30 cellular contexts compared by ENCODE assay signal in genomic region chr1:220992705-220993052, GRCh38.
DNase-seq lines count a peak whose midpoint lies in the region; ATAC-seq and TF ChIP-seq lines count a peak whose summit lies in the region.
"Had no signal": no experiment of that assay in that cellular context is flagged by ENCODE, and none has a peak within 500 bp of the region (broad histone marks: within the 10 kb centered on the region; RNA-seq: fewer than 3 reads in every experiment).

No MANE protein-coding gene starts in this region.

- peaks cover 21% of the 10 kb centered on the region for H3K27me3 Mint-ChIP-seq in activated naive CD8-positive, alpha-beta T cell treated with anti-CD3 and anti-CD28 coated beads for 36 hours
- H3K27me3 Mint-ChIP-seq: activated CD8-positive, alpha-beta memory T cell treated with anti-CD3 and anti-CD28 coated beads, Interleukin-2, amount 10 ng/mL, durations not matched to agents 7 days and 5 days; activated naive CD8-positive, alpha-beta T cell treated with anti-CD3 and anti-CD28 coated beads, Interleukin-2, amount 10 ng/mL, durations not matched to agents 7 days and 5 days; effector memory CD8-positive, alpha-beta T cell had no signal

- H3K27ac ChIP-seq in left ventricle myocardium inferior (replicated peaks) = no peak overlapping the region
- no peak overlapping the region for H3K27ac ChIP-seq in hepatocyte
- peak overlapping the region in 3 of 4 donors; percentile 55 to 74 (median 72) for H3K27ac ChIP-seq in sigmoid colon
- H3K27ac ChIP-seq: 22Rv1 had no signal

- peak overlapping the region; percentile 65 for H3K4me2 ChIP-seq in hepatocyte

- TF ChIP-seq CTCF in left ventricle myocardium inferior (IDR thresholded peaks at IDR 0.05; ENCODE audit: borderline replicate concordance) (no peak), hepatocyte (IDR thresholded peaks at IDR 0.05; ENCODE audit: poor library complexity) (no peak), sigmoid colon (IDR thresholded peaks at IDR 0.05) (no peak)

- no peak for TF ChIP-seq EP300 in sigmoid colon (IDR thresholded peaks at IDR 0.05)

- H3K9me3 ChIP-seq in left ventricle myocardium inferior (replicated peaks) = peaks cover 7% of the 10 kb centered on the region
- no peaks in the 10 kb centered on the region for H3K9me3 ChIP-seq in hepatocyte (ENCODE audit: low read depth)
- H3K9me3 ChIP-seq in sigmoid colon = no peaks in the 10 kb centered on the region
- no peaks in the 10 kb centered on the region for H3K9me3 ChIP-seq in MG63
- H3K9me3 ChIP-seq: tibial nerve had no signal

- WGBS in hepatocyte (ENCODE audit: low lambda C conversion rate, missing lambda C conversion rate) = 35% methylated on average over 3 of the region's 3 CpGs
- WGBS in sigmoid colon, 2 donors = 27 to 59% methylated on average over 3 of the region's 3 CpGs

- H3K4me1 Mint-ChIP-seq in activated naive CD8-positive, alpha-beta T cell treated with anti-CD3 and anti-CD28 coated beads for 36 hours = no peaks in the 10 kb centered on the region
- H3K4me1 Mint-ChIP-seq: activated CD8-positive, alpha-beta memory T cell treated with anti-CD3 and anti-CD28 coated beads, Interleukin-2, amount 10 ng/mL, durations not matched to agents 7 days and 5 days; activated naive CD8-positive, alpha-beta T cell treated with anti-CD3 and anti-CD28 coated beads, Interleukin-2, amount 10 ng/mL, durations not matched to agents 7 days and 5 days; naive thymus-derived CD8-positive, alpha-beta T cell; T-helper 17 cell had no signal

- H2AFZ ChIP-seq in hepatocyte = no peak overlapping the region

- ATAC-seq in left cardiac atrium (no peak), HG03039 (IDR thresholded peaks at IDR 0.05; ENCODE audit: unreplicated experiment) (no peak), GM21423 (IDR thresholded peaks at IDR 0.05; ENCODE audit: unreplicated experiment) (no peak)
- ATAC-seq: activated CD4-positive, CD25-positive, alpha-beta regulatory T cell treated with anti-CD3 and anti-CD28 coated beads, Interleukin-2, amount 50 U/mL, for 24 hours; activated CD8-positive, alpha-beta memory T cell treated with anti-CD3 and anti-CD28 coated beads, Interleukin-2, amount 10 ng/mL, durations not matched to agents 7 days and 5 days; activated T-cell treated with anti-CD3 and anti-CD28 coated beads, Interleukin-2, amount 50 U/mL, for 4 hours; effector memory CD8-positive, alpha-beta T cell; naive thymus-derived CD8-positive, alpha-beta T cell; T-helper 17 cell had no signal

- peaks cover 2% of the 10 kb centered on the region for H3K9me3 Mint-ChIP-seq in activated naive CD8-positive, alpha-beta T cell treated with anti-CD3 and anti-CD28 coated beads for 36 hours

- H3K4me3 Mint-ChIP-seq in activated naive CD8-positive, alpha-beta T cell treated with anti-CD3 and anti-CD28 coated beads for 36 hours = no peak overlapping the region
- H3K4me3 Mint-ChIP-seq: activated CD8-positive, alpha-beta memory T cell treated with anti-CD3 and anti-CD28 coated beads, Interleukin-2, amount 10 ng/mL, durations not matched to agents 7 days and 5 days; activated naive CD8-positive, alpha-beta T cell treated with anti-CD3 and anti-CD28 coated beads, Interleukin-2, amount 10 ng/mL, durations not matched to agents 7 days and 5 days; activated T-cell treated with anti-CD3 and anti-CD28 coated beads, Interleukin-2, amount 50 U/mL, for 4 hours; effector memory CD8-positive, alpha-beta T cell; H9; mesothelial cell of epicardium; naive thymus-derived CD8-positive, alpha-beta T cell; T-helper 17 cell had no signal

- no peaks in the 10 kb centered on the region for H3K36me3 Mint-ChIP-seq in activated naive CD8-positive, alpha-beta T cell treated with anti-CD3 and anti-CD28 coated beads for 36 hours
- H3K36me3 Mint-ChIP-seq: activated CD8-positive, alpha-beta memory T cell treated with anti-CD3 and anti-CD28 coated beads, Interleukin-2, amount 10 ng/mL, durations not matched to agents 7 days and 5 days; activated naive CD8-positive, alpha-beta T cell treated with anti-CD3 and anti-CD28 coated beads, Interleukin-2, amount 10 ng/mL, durations not matched to agents 7 days and 5 days; naive thymus-derived CD8-positive, alpha-beta T cell had no signal

- no peaks in the 10 kb centered on the region for H3K79me2 ChIP-seq in hepatocyte

- H3K4me3 ChIP-seq in left ventricle myocardium inferior (peak overlapping the region; percentile 18), hepatocyte (no peak overlapping the region), sigmoid colon (peak overlapping the region in 2 of 4 donors; percentile 23 to 30), MG63 (no peak overlapping the region)
- H3K4me3 ChIP-seq: tibial nerve had no signal

- H3K4me1 ChIP-seq in left ventricle myocardium inferior (no peaks in the 10 kb centered on the region), hepatocyte (ENCODE audit: insufficient read depth) (no peaks in the 10 kb centered on the region), sigmoid colon (peaks cover 0 to 31% (median 26%) of the 10 kb centered on the region in 4 donors)

- TF ChIP-seq POLR2A in sigmoid colon (IDR thresholded peaks at IDR 0.05) = no peak

- no peaks in the 10 kb centered on the region for H3K9me2 ChIP-seq in hepatocyte (replicated peaks; ENCODE audit: insufficient read depth)

- no peak for DNase-seq in left ventricle myocardium inferior
- no peak for DNase-seq in left cardiac atrium
- DNase-seq in hepatocyte (ENCODE audit: low spot score) = no peak
- DNase-seq in sigmoid colon = no peak
- DNase-seq in MG63 = no peak
- DNase-seq in activated naive CD8-positive, alpha-beta T cell treated with anti-CD3 and anti-CD28 coated beads for 36 hours = no peak
- DNase-seq: activated CD4-positive, alpha-beta T cell treated with anti-CD3 and anti-CD28 coated beads, Interleukin-2, amount 50 U/mL, for 4 hours; activated CD8-positive, alpha-beta memory T cell treated with anti-CD3 and anti-CD28 coated beads, Interleukin-2, amount 10 ng/mL, durations not matched to agents 7 days and 5 days; activated gamma-delta T cell; activated naive CD8-positive, alpha-beta T cell treated with anti-CD3 and anti-CD28 coated beads, Interleukin-2, amount 10 ng/mL, durations not matched to agents 7 days and 5 days; activated T-cell treated with anti-CD3 and anti-CD28 coated beads, Interleukin-2, amount 50 U/mL, for 4 hours; caudate nucleus; effector memory CD8-positive, alpha-beta T cell; EL; H9; Karpas-422; naive thymus-derived CD8-positive, alpha-beta T cell; NCI-H146; NCI-H2107; NCI-H345; NCI-H69; Right ventricle myocardium superior; stimulated activated CD4-positive, alpha-beta T cell treated with anti-CD3 and anti-CD28 coated beads, Interleukin-1b, Interleukin-23, amount 100 ng/mL, for 48 hours; T-helper 17 cell had no signal

- peaks cover 12% of the 10 kb centered on the region for H3K27me3 ChIP-seq in left ventricle myocardium inferior (ENCODE audit: low read depth)
- peaks cover 9% of the 10 kb centered on the region for H3K27me3 ChIP-seq in hepatocyte
- H3K27me3 ChIP-seq in sigmoid colon = no peaks in the 10 kb centered on the region
- no peaks in the 10 kb centered on the region for H3K27me3 ChIP-seq in MG63
- H3K27me3 ChIP-seq: tibial nerve had no signal

- no peaks in the 10 kb centered on the region for H4K20me1 ChIP-seq in hepatocyte (ENCODE audit: insufficient read depth, poor library complexity, severe bottlenecking)

- H3K36me3 ChIP-seq in left ventricle myocardium inferior (no peaks in the 10 kb centered on the region), hepatocyte (replicated peaks; ENCODE audit: insufficient read depth, low read depth) (no peaks in the 10 kb centered on the region), sigmoid colon (no peaks in the 10 kb centered on the region), MG63 (no peaks in the 10 kb centered on the region)
- H3K36me3 ChIP-seq: tibial nerve had no signal

- no peak overlapping the region for H3K27ac Mint-ChIP-seq in activated naive CD8-positive, alpha-beta T cell treated with anti-CD3 and anti-CD28 coated beads for 36 hours
- H3K27ac Mint-ChIP-seq: activated CD8-positive, alpha-beta memory T cell treated with anti-CD3 and anti-CD28 coated beads, Interleukin-2, amount 10 ng/mL, durations not matched to agents 7 days and 5 days; activated naive CD8-positive, alpha-beta T cell treated with anti-CD3 and anti-CD28 coated beads, Interleukin-2, amount 10 ng/mL, durations not matched to agents 7 days and 5 days; effector memory CD8-positive, alpha-beta T cell; H9; naive thymus-derived CD8-positive, alpha-beta T cell; T-helper 17 cell had no signal

- intact Hi-C loops in left ventricle myocardium inferior (cut with micrococcal nuclease) = no loop called here
- intact Hi-C loops in left cardiac atrium (cut with DNase I) = no loop called here
- intact Hi-C loops in sigmoid colon (cut with DNase I) = no loop called here

Comparison
In these comparisons a context has a peak if more than half of its experiments do, and no peak if none do; other contexts are left out.
1. H3K27ac ChIP-seq: peak in sigmoid colon (3 of 4); none in left ventricle myocardium inferior (single experiment) and hepatocyte (single experiment).